11 cellular contexts compared by ENCODE assay signal in genomic region chr11:81963018-81963417, GRCh38.
A peak's percentile ranks its signal among the peaks of the same experiment; 100 is the strongest.
DNase-seq lines count a peak whose midpoint lies in the region; ATAC-seq and TF ChIP-seq lines count a peak whose summit lies in the region.
"Had no signal": no experiment of that assay in that cellular context is flagged by ENCODE, and none has a peak within 500 bp of the region (broad histone marks: within the 10 kb centered on the region; RNA-seq: fewer than 3 reads in every experiment).

No MANE protein-coding gene starts in this region.

- H3K36me3 ChIP-seq in OCI-LY7 (ENCODE audit: insufficient read depth, low read length) (no peaks in the 10 kb centered on the region), tibial nerve (no peaks in the 10 kb centered on the region)
- H3K36me3 ChIP-seq: neutrophil, SJCRH30 had no signal

- no peak overlapping the region for H3K4me2 ChIP-seq in OCI-LY7 (ENCODE audit: low read length)

- POLR2A ChIA-PET in OCI-LY7 (lab: Charles Lee) = no interaction called here

- H2AFZ ChIP-seq in OCI-LY7 (ENCODE audit: low read length) = no peak overlapping the region

- no peaks in the 10 kb centered on the region for H3K79me2 ChIP-seq in OCI-LY7 (ENCODE audit: insufficient read depth, low read depth, low read length)

- H3K27ac ChIP-seq in OCI-LY7 (ENCODE audit: low read depth, low read length, poor library complexity, severe bottlenecking) = no peak overlapping the region
- no peak overlapping the region for H3K27ac ChIP-seq in tibial nerve
- H3K27ac ChIP-seq: neutrophil, SJCRH30 had no signal

- TF ChIP-seq CTCF in OCI-LY7 (conservative IDR thresholded peaks at IDR 0.05; ENCODE audit: low read length) (peak; percentile 77), tibial nerve (IDR thresholded peaks at IDR 0.05) (no peak)

- no peaks in the 10 kb centered on the region for H3K4me1 ChIP-seq in OCI-LY7 (ENCODE audit: insufficient read depth, low read length, poor library complexity, severe bottlenecking)
- H3K4me1 ChIP-seq in tibial nerve = no peaks in the 10 kb centered on the region
- H3K4me1 ChIP-seq: SJCRH30 had no signal

- peak; percentile 19 to 20 for DNase-seq in AML-193 (lab: John Stamatoyannopoulos, UW)
- peak; percentile 30 for DNase-seq in OCI-LY7 (ENCODE audit: low spot score)
- peak; percentile 2 for DNase-seq in germinal center (ENCODE audit: low spot score)
- no peak for DNase-seq in SK-N-DZ (ENCODE audit: low spot score)
- DNase-seq in tibial nerve (ENCODE audit: low spot score in 2 of 2) = no peak
- DNase-seq in putamen (ENCODE audit: low spot score) = no peak
- DNase-seq: activated effector memory CD4-positive, alpha-beta T cell treated with anti-CD3 and anti-CD28 coated beads, Interleukin-2, amount 50 U/mL, for 16 hours had no signal

- no peaks in the 10 kb centered on the region for H3K9me2 ChIP-seq in OCI-LY7 (ENCODE audit: insufficient read depth, low read length)

- H3K27me3 ChIP-seq in tibial nerve = no peaks in the 10 kb centered on the region
- H3K27me3 ChIP-seq: neutrophil, SJCRH30 had no signal

- H3K9me3 ChIP-seq in OCI-LY7 (ENCODE audit: low read length) (no peaks in the 10 kb centered on the region), tibial nerve (no peaks in the 10 kb centered on the region)
- H3K9me3 ChIP-seq: neutrophil, SJCRH30 had no signal

- H3K4me3 ChIP-seq in OCI-LY7 (ENCODE audit: low read depth, low read length, poor library complexity, severe bottlenecking) (no peak overlapping the region), tibial nerve (no peak overlapping the region)
- H3K4me3 ChIP-seq: SJCRH30 had no signal

- WGBS in tibial nerve, 2 donors = 8 to 11% methylated on average over 3 of the region's 3 CpGs

- no peaks in the 10 kb centered on the region for H4K20me1 ChIP-seq in OCI-LY7 (ENCODE audit: insufficient read depth, low read length)

- no TSS peak for BruUV-seq in OCI-LY7 (replicated peaks; lab: Mats Ljungman, UMichigan)

- TF ChIP-seq POLR2A in tibial nerve (IDR thresholded peaks at IDR 0.05) = no peak

- CTCF ChIA-PET in OCI-LY7 (lab: Charles Lee; ENCODE audit: unreplicated experiment) = no interaction called here

- ATAC-seq in GM18909 (IDR thresholded peaks at IDR 0.05; ENCODE audit: poor library complexity, unreplicated experiment) (peak; percentile 66), GM18873 (IDR thresholded peaks at IDR 0.05; ENCODE audit: low FRiP score, unreplicated experiment) (no peak)

- intact Hi-C loops in OCI-LY7 (cut with micrococcal nuclease; ENCODE audit: unreplicated experiment) = loop anchor here (5.0 kb wide), 2 partner anchors 176 to 306 kb away; no protein-coding TSS in a partner anchor

- no peak for TF ChIP-seq EP300 in tibial nerve (IDR thresholded peaks at IDR 0.05)

Comparison
In these comparisons a context has a peak if more than half of its experiments do, and no peak if none do; other contexts are left out.
1. DNase-seq: peak in AML-193 (2 of 2), OCI-LY7 (single experiment) and germinal center (single experiment); none in SK-N-DZ (single experiment), tibial nerve (0 of 2) and putamen (single experiment).